Comparison of ENCODE assay signal across 18 cellular contexts in the genomic region with DNA sequence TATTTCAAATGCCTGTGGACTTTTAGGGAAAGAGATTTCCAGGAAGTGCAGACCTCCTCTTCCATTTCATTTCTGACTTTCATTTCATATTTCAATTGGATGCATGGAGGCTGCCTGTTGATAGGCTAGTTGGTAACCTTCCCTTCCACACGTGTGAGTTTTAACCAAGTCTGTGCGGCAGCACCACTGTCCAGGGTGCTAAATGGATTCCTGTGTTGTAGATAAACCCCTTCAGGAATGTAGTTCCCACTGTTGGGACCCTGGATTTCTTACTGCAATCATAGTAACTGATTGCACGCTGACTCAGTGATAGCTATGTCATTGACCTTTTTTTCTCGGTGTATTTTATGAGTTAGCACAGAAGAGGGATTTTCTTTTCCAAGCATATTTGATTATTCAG. TPM values are rescaled to one million over a fixed set of nuclear protein-coding genes. Genes with fewer than 3 reads are reported as not detected.
DNase-seq lines count a peak whose midpoint lies in the region; ATAC-seq and TF ChIP-seq lines count a peak whose summit lies in the region.
"Had no signal": no experiment of that assay in that cellular context is flagged by ENCODE, and none has a peak within 500 bp of the region (broad histone marks: within the 10 kb centered on the region; RNA-seq: fewer than 3 reads in every experiment).

No MANE protein-coding gene starts in this region.

- no peak overlapping the region for H2AFZ ChIP-seq in neural progenitor cell (replicated peaks)

- no peaks in the 10 kb centered on the region for H3K4me1 Mint-ChIP-seq in neural progenitor cell

- no peak for TF ChIP-seq EP300 in gastroesophageal sphincter (IDR thresholded peaks at IDR 0.05)

- H3K36me3 Mint-ChIP-seq in neural progenitor cell = no peaks in the 10 kb centered on the region

- H3K79me2 ChIP-seq in neural progenitor cell (ENCODE audit: low read depth) = no peaks in the 10 kb centered on the region

- no peak for ATAC-seq in gastroesophageal sphincter
- ATAC-seq in Right ventricle myocardium inferior = no peak
- no peak for ATAC-seq in HG02623 (IDR thresholded peaks at IDR 0.05; ENCODE audit: unreplicated experiment)
- ATAC-seq: pancreas had no signal

- H3K27me3 ChIP-seq in adrenal gland (no peaks in the 10 kb centered on the region), neural progenitor cell (no peaks in the 10 kb centered on the region), gastroesophageal sphincter (no peaks in the 10 kb centered on the region)
- H3K27me3 ChIP-seq: BE2C, pancreas had no signal

- H4K20me1 ChIP-seq in neural progenitor cell (ENCODE audit: low read depth) = no peaks in the 10 kb centered on the region

- no peaks in the 10 kb centered on the region for H3K27me3 Mint-ChIP-seq in neural progenitor cell (ENCODE audit: insufficient read depth, low read depth)

- H3K4me3 Mint-ChIP-seq in neural progenitor cell = no peak overlapping the region

- 31 to 40% (median 36%) methylated on average over 4 of the region's 4 CpGs for WGBS in adrenal gland, 4 donors
- WGBS in gastroesophageal sphincter (ENCODE audit: low coverage in 1 of 2), 2 donors = 60 to 64% methylated on average over 3 to 4 of the region's 4 CpGs

- H3K36me3 ChIP-seq in adrenal gland (replicated peaks in 1 of 2) (no peaks in the 10 kb centered on the region), neural progenitor cell (no peaks in the 10 kb centered on the region), gastroesophageal sphincter (peaks cover 0 to 7% of the 10 kb centered on the region in 2 donors)
- H3K36me3 ChIP-seq: BE2C, pancreas had no signal

- H3K4me2 ChIP-seq in neural progenitor cell = no peak overlapping the region

- no peaks in the 10 kb centered on the region for H3K9me3 Mint-ChIP-seq in neural progenitor cell

- H3K4me1 ChIP-seq in adrenal gland (replicated peaks in 1 of 2) (peaks cover 0 to 14% of the 10 kb centered on the region in 2 donors), neural progenitor cell (no peaks in the 10 kb centered on the region), gastroesophageal sphincter (peaks cover 0 to 6% (median 0%) of the 10 kb centered on the region in 3 donors)
- H3K4me1 ChIP-seq: BE2C had no signal

- TF ChIP-seq POLR2A in adrenal gland (IDR thresholded peaks at IDR 0.05) = no peak
- TF ChIP-seq POLR2A in gastroesophageal sphincter (IDR thresholded peaks at IDR 0.05) = no peak

- H3K9me3 ChIP-seq in adrenal gland (replicated peaks in 1 of 3) (no peaks in the 10 kb centered on the region), neural progenitor cell (ENCODE audit: low read depth) (no peaks in the 10 kb centered on the region), gastroesophageal sphincter (no peaks in the 10 kb centered on the region)
- H3K9me3 ChIP-seq: BE2C, pancreas had no signal

- no peak overlapping the region for H3K9ac ChIP-seq in neural progenitor cell

- no peak overlapping the region for H3K27ac Mint-ChIP-seq in neural progenitor cell

- no peak overlapping the region for H3K4me3 ChIP-seq in adrenal gland
- H3K4me3 ChIP-seq in fibroblast of mammary gland (ENCODE audit: control insufficient read depth, low read depth, low read length) = no peak overlapping the region
- H3K4me3 ChIP-seq in neural progenitor cell = no peak overlapping the region
- no peak overlapping the region for H3K4me3 ChIP-seq in gastroesophageal sphincter
- H3K4me3 ChIP-seq: pancreas had no signal

- intact Hi-C loops in adrenal gland (cut with DNase I) = loop anchor here in 1 of 2 donors (10.0 kb wide), 1 partner anchor 125 kb away; no protein-coding TSS in a partner anchor
- intact Hi-C loops in Right ventricle myocardium inferior (cut with DNase I) = no loop called here

- DNase-seq in ELF-1 (ENCODE audit: low read depth, low spot score) (peak; percentile 25), adrenal gland (peak in 6 of 7 donors; percentile 15 to 53 (median 35)), fibroblast of mammary gland (ENCODE audit: low read depth) (peak; percentile 7), neural progenitor cell (ENCODE audit: low spot score) (peak; percentile 49), Right ventricle myocardium inferior (ENCODE audit: missing footprints) (no peak), NCI-H1930 (lab: John Stamatoyannopoulos, UW) (no peak)
- DNase-seq: activated naive CD4-positive, alpha-beta T cell treated with anti-CD3 and anti-CD28 coated beads, Interleukin-2, amount 50 U/mL, for 16 hours; BE2C; NCI-H1436; NCI-H2227 treated with DMSO at 0.1 percent for 48 hours; pancreas; RPMI8226; stimulated activated CD4-positive, alpha-beta T cell treated with anti-CD3 and anti-CD28 coated beads, Interleukin-2, amount 100 ng/mL, for 48 hours had no signal

- TF ChIP-seq CTCF in adrenal gland (IDR thresholded peaks at IDR 0.05) (no peak), fibroblast of mammary gland (conservative IDR thresholded peaks at IDR 0.05; ENCODE audit: control insufficient read depth, insufficient read depth, low read depth, low read length) (no peak), neural progenitor cell (IDR thresholded peaks at IDR 0.05) (no peak), gastroesophageal sphincter (IDR thresholded peaks at IDR 0.05) (no peak)

- no peak overlapping the region for H3K27ac ChIP-seq in adrenal gland
- H3K27ac ChIP-seq in neural progenitor cell = no peak overlapping the region
- H3K27ac ChIP-seq in gastroesophageal sphincter = no peak overlapping the region
- H3K27ac ChIP-seq: pancreas had no signal

- no peaks in the 10 kb centered on the region for H3F3A ChIP-seq in neural progenitor cell (ENCODE audit: low read depth)

RNA-seq across cellular contexts. Expression of gene VPS50, which starts 17.6 kb away (rescaled TPM):
- total RNA-seq in adrenal gland (10 to 100 TPM; 11.7 to 60.6 (median 24.0) TPM), neural progenitor cell (ENCODE audit: low replicate concordance) (17.1 and 26.5 TPM in 2 replicates), gastroesophageal sphincter (10 to 100 TPM; 17.4 to 26.6 (median 23.7) TPM), Right ventricle myocardium inferior (15.5 TPM)
- polyA plus RNA-seq in adrenal gland = 10 to 100 TPM in 1 of 3 donors, 1 to 10 TPM in 2; 6.9 to 28.5 (median 8.0) TPM

RNA-seq across cellular contexts. Expression of gene HEPACAM2, which starts 23.5 kb away (rescaled TPM):
- total RNA-seq in adrenal gland = under 1 TPM in 3 of 8 donors, not detected in 5; 0.22 to 0.29 (median 0.23) TPM
- under 1 TPM in 2 of 3 donors, not detected in 1; 0.03 to 0.16 TPM for polyA plus RNA-seq in adrenal gland
- 0.09 TPM in 1 of 2 replicates, not detected in the other for total RNA-seq in neural progenitor cell (ENCODE audit: low replicate concordance)
- total RNA-seq in gastroesophageal sphincter = not detected
- total RNA-seq in Right ventricle myocardium inferior = not detected
- total RNA-seq: cardiac septum, H1, skeletal muscle tissue had no signal
- polyA plus RNA-seq: H1 had no signal

Comparison
In these comparisons a context has a peak if more than half of its experiments do, and no peak if none do; other contexts are left out.
1. DNase-seq: peak in ELF-1 (single experiment), adrenal gland (6 of 7), fibroblast of mammary gland (single experiment) and neural progenitor cell (single experiment); none in Right ventricle myocardium inferior (single experiment) and NCI-H1930 (0 of 2).